In the genomic region with DNA sequence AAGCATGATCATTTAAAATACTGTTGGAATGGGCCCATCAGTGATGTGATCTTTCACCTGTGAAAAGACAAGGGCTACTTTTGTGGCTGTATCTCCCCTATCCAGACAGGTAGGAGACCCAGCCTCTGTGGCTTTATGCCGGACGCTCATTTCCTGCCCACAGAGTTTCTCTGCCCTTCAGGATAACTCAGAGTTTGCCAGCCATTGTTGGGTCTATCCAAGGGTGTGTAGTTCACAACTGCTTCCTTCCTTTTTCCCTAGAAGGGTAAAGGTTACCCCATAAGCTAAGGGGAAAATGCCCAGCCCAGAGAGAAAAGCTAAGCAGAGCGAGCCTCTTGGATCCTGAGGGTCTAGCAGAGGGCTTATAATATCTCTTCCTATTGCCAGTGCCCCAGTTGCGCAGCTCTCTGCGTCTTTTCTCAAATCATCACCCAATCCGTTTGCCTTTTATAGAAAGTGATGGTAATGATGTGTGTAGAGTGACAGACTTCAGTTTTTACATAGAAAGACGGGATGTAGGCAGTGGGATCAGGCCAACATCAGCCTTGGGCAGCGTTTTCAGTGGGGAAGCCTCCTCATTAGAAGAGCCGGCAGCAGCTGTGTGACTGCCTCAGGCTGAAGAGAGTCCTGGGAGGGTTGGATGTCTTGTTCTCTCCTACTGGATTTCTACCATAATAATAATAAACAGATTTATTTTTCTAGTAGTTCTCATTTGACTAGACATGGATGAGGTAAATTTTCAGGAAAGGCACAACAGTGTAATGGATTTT, we compare ENCODE assay signal across 21 cellular contexts.
DNase-seq lines count a peak whose midpoint lies in the region; ATAC-seq and TF ChIP-seq lines count a peak whose summit lies in the region.
"Had no signal": no experiment of that assay in that cellular context is flagged by ENCODE, and none has a peak within 500 bp of the region (broad histone marks: within the 10 kb centered on the region; RNA-seq: fewer than 3 reads in every experiment).

No MANE protein-coding gene starts in this region.

- no peaks in the 10 kb centered on the region for H3K9me3 Mint-ChIP-seq in glutamatergic neuron (ENCODE audit: unreplicated experiment)
- H3K9me3 Mint-ChIP-seq in activated T-cell treated with anti-CD3 and anti-CD28 coated beads, Interleukin-2, amount 50 U/mL, for 72 hours: peaks cover 3 to 7% of the 10 kb centered on the region in 2 donors

- peaks cover 5% of the 10 kb centered on the region for H3K36me3 Mint-ChIP-seq in glutamatergic neuron (ENCODE audit: unreplicated experiment)
- peaks cover 0 to 1% of the 10 kb centered on the region in 2 donors for H3K36me3 Mint-ChIP-seq in activated T-cell treated with anti-CD3 and anti-CD28 coated beads, Interleukin-2, amount 50 U/mL, for 72 hours (ENCODE audit: insufficient read depth in 2 of 2)
- H3K36me3 Mint-ChIP-seq: CD4-positive, CD25-positive, alpha-beta regulatory T cell had no signal

- H3K4me1 ChIP-seq in SJCRH30 (peaks cover 4% of the 10 kb centered on the region), subcutaneous abdominal adipose tissue (ENCODE audit: control insufficient read depth in 5 of 5, insufficient read depth in 5 of 5, low read length in 5 of 5) (peaks cover 0 to 12% (median 0%) of the 10 kb centered on the region in 5 donors)
- H3K4me1 ChIP-seq: BE2C, Peyer's patch had no signal

- ATAC-seq in left cardiac atrium (peak; percentile 32 to 41), left ventricle myocardium superior (no peak), GM18498 (IDR thresholded peaks at IDR 0.05; ENCODE audit: unreplicated experiment) (no peak), GM21381 (IDR thresholded peaks at IDR 0.05; ENCODE audit: unreplicated experiment) (no peak)
- ATAC-seq in activated T-cell treated with anti-CD3 and anti-CD28 coated beads, Interleukin-2, amount 50 U/mL, for 72 hours (replicated peaks in 1 of 2): no peak

- H3K9me3 ChIP-seq in SJCRH30 (replicated peaks): peaks cover 13% of the 10 kb centered on the region
- H3K9me3 ChIP-seq in subcutaneous abdominal adipose tissue (ENCODE audit: control insufficient read depth in 5 of 5, low read length in 5 of 5): no peaks in the 10 kb centered on the region
- H3K9me3 ChIP-seq: BE2C, MG63 had no signal

- H3K4me3 Mint-ChIP-seq in glutamatergic neuron (ENCODE audit: unreplicated experiment): no peak overlapping the region
- H3K4me3 Mint-ChIP-seq in activated T-cell treated with anti-CD3 and anti-CD28 coated beads, Interleukin-2, amount 50 U/mL, for 72 hours: no peak overlapping the region
- H3K4me3 Mint-ChIP-seq: CD4-positive, CD25-positive, alpha-beta regulatory T cell; H9 had no signal

- H3K36me3 ChIP-seq in SJCRH30 (peaks cover 45% of the 10 kb centered on the region), subcutaneous abdominal adipose tissue (ENCODE audit: control insufficient read depth in 5 of 5, insufficient read depth in 5 of 5, low read length in 5 of 5) (no peaks in the 10 kb centered on the region)
- H3K36me3 ChIP-seq: BE2C, Peyer's patch had no signal

- H3K4me3 ChIP-seq in SJCRH30: no peak overlapping the region
- no peak overlapping the region for H3K4me3 ChIP-seq in subcutaneous abdominal adipose tissue (ENCODE audit: low read depth in 1 of 5, low read length in 5 of 5)
- H3K4me3 ChIP-seq: MG63, Peyer's patch had no signal

- H3K27ac Mint-ChIP-seq in glutamatergic neuron (ENCODE audit: unreplicated experiment): no peak overlapping the region
- H3K27ac Mint-ChIP-seq in activated T-cell treated with anti-CD3 and anti-CD28 coated beads, Interleukin-2, amount 50 U/mL, for 72 hours: no peak overlapping the region
- H3K27ac Mint-ChIP-seq: CD4-positive, CD25-positive, alpha-beta regulatory T cell; H9 had no signal

- H3K27ac ChIP-seq in SJCRH30 (no peak overlapping the region), subcutaneous abdominal adipose tissue (ENCODE audit: low read depth, low read length) (peak overlapping the region; percentile 63)
- H3K27ac ChIP-seq: Peyer's patch had no signal

- no peaks in the 10 kb centered on the region for H3K4me1 Mint-ChIP-seq in glutamatergic neuron (ENCODE audit: low read depth, unreplicated experiment)
- no peaks in the 10 kb centered on the region for H3K4me1 Mint-ChIP-seq in activated T-cell treated with anti-CD3 and anti-CD28 coated beads, Interleukin-2, amount 50 U/mL, for 72 hours (ENCODE audit: low read depth)
- H3K4me1 Mint-ChIP-seq: CD4-positive, CD25-positive, alpha-beta regulatory T cell had no signal

- no peak for TF ChIP-seq CTCF in glutamatergic neuron (IDR thresholded peaks at IDR 0.05; ENCODE audit: partially characterized antibody, unreplicated experiment)

- DNase-seq in left cardiac atrium (no peak), left ventricle myocardium superior (no peak), SJCRH30 (peak; percentile 42 to 70), glutamatergic neuron (peak; percentile 35)
- no peak for DNase-seq in activated T-cell treated with anti-CD3 and anti-CD28 coated beads, Interleukin-2, amount 50 U/mL, for 72 hours
- DNase-seq: BE2C; CD4-positive, CD25-positive, alpha-beta regulatory T cell; COR-L47; DMS 273 treated with DMSO at 0.1 percent for 48 hours; DND-41; H9; Kasumi-1; MG63; NCI-H1092; NCI-H1436 treated with DMSO at 0.1 percent for 48 hours; NCI-H2029 treated with DMSO at 0.1 percent for 48 hours; Peyer's patch; SHP77 had no signal

- H3K27me3 Mint-ChIP-seq in glutamatergic neuron (ENCODE audit: unreplicated experiment): no peaks in the 10 kb centered on the region
- peaks cover under 1% of the 10 kb centered on the region for H3K27me3 Mint-ChIP-seq in activated T-cell treated with anti-CD3 and anti-CD28 coated beads, Interleukin-2, amount 50 U/mL, for 72 hours (ENCODE audit: low read depth)

- H3K27me3 ChIP-seq in SJCRH30: no peaks in the 10 kb centered on the region
- H3K27me3 ChIP-seq in subcutaneous abdominal adipose tissue (ENCODE audit: control insufficient read depth in 5 of 5, insufficient read depth in 4 of 5, low read length in 5 of 5): no peaks in the 10 kb centered on the region
- H3K27me3 ChIP-seq: MG63, Peyer's patch had no signal

- H3K9ac ChIP-seq in subcutaneous abdominal adipose tissue (ENCODE audit: low read length in 5 of 5): peak overlapping the region in 1 of 5 donors; percentile 21

- intact Hi-C loops in left cardiac atrium (cut with DNase I) (no loop called here), left ventricle myocardium superior (cut with micrococcal nuclease) (no loop called here)

Comparison
In these comparisons a context has a peak if more than half of its experiments do, and no peak if none do; other contexts are left out.
1. ATAC-seq: peak in left cardiac atrium (2 of 2); none in left ventricle myocardium superior (single experiment), activated T-cell treated with anti-CD3 and anti-CD28 coated beads, Interleukin-2, amount 50 U/mL, for 72 hours (0 of 2), GM18498 (single experiment) and GM21381 (single experiment).
2. DNase-seq: peak in SJCRH30 (2 of 2) and glutamatergic neuron (single experiment); none in left cardiac atrium (single experiment), left ventricle myocardium superior (single experiment) and activated T-cell treated with anti-CD3 and anti-CD28 coated beads, Interleukin-2, amount 50 U/mL, for 72 hours (0 of 2).